Comparison of ENCODE assay signal across 1 cellular context in genomic region chr9:114693248-114693895, GRCh38.
TF ChIP-seq lines count a peak whose summit lies in the region.

No MANE protein-coding gene starts in this region.

TF ChIP-seq in HEK293, 187 proteins besides CTCF, POLR2A, EP300 and RAD21 (continued from another document):
- no peak for TF ChIP-seq ZBTB10 (tag by site-specific recombination; IDR thresholded peaks at IDR 0.05)
